In genomic region chr9:91711755-91712591, GRCh38 we compare ENCODE assay signal across 8 cellular contexts.
DNase-seq lines count a peak whose midpoint lies in the region; ATAC-seq and TF ChIP-seq lines count a peak whose summit lies in the region.

No MANE protein-coding gene starts in this region.

- ATAC-seq in HG02885 (IDR thresholded peaks at IDR 0.05; ENCODE audit: poor library complexity, unreplicated experiment) (peak; percentile 95), left cardiac atrium (no peak)

- no peak for TF ChIP-seq CTCF in astrocyte of the spinal cord (IDR thresholded peaks at IDR 0.05; ENCODE audit: low read depth, low read length)

- intact Hi-C loops in left cardiac atrium (cut with DNase I) = no loop called here

- no peak overlapping the region for H3K4me3 ChIP-seq in astrocyte of the spinal cord (ENCODE audit: low read depth, low read length)

- DNase-seq in RPMI7951 (ENCODE audit: low read depth) = peak; percentile 56
- peak; percentile 2 for DNase-seq in astrocyte of the spinal cord (ENCODE audit: low read depth, low spot score)
- DNase-seq in stimulated activated CD4-positive, alpha-beta T cell treated with anti-CD3 and anti-CD28 coated beads, Interleukin-4, amount 100 ng/mL, for 48 hours (ENCODE audit: low read depth in 2 of 2) = peak; percentile 39 to 57
- no peak for DNase-seq in left cardiac atrium
- DNase-seq in NCI-H2196 treated with DMSO at 0.1 percent for 48 hours (lab: John Stamatoyannopoulos, UW; ENCODE audit: unreplicated experiment) = no peak
- DNase-seq in NCI-H1417 (lab: John Stamatoyannopoulos, UW) = no peak

- in situ Hi-C loops in GM18951 (cut with MboI; ENCODE audit: low sequenced_read_pairs, unreplicated experiment) = no loop called here
- in situ Hi-C loops in astrocyte of the spinal cord (cut with HindIII; ENCODE audit: low sequenced_read_pairs) = no loop called here

- TF ChIP-seq POLR2A in GM18951 (IDR thresholded peaks at IDR 0.05; ENCODE audit: extremely low read depth, insufficient read depth, insufficient read length) = peak; percentile 59

Comparison
In these comparisons a context has a peak if more than half of its experiments do, and no peak if none do; other contexts are left out.
1. DNase-seq: peak in RPMI7951 (single experiment), astrocyte of the spinal cord (single experiment) and stimulated activated CD4-positive, alpha-beta T cell treated with anti-CD3 and anti-CD28 coated beads, Interleukin-4, amount 100 ng/mL, for 48 hours (2 of 2); none in left cardiac atrium (single experiment), NCI-H2196 treated with DMSO at 0.1 percent for 48 hours (single experiment) and NCI-H1417 (0 of 3).